23 cellular contexts compared by ENCODE assay signal in genomic region chr1:6471969-6472368, GRCh38. TPM values are rescaled to one million over a fixed set of nuclear protein-coding genes. Genes with fewer than 3 reads are reported as not detected.
DNase-seq lines count a peak whose midpoint lies in the region; ATAC-seq and TF ChIP-seq lines count a peak whose summit lies in the region.
"Had no signal": no experiment of that assay in that cellular context is flagged by ENCODE, and none has a peak within 500 bp of the region (broad histone marks: within the 10 kb centered on the region; RNA-seq: fewer than 3 reads in every experiment).

No MANE protein-coding gene starts in this region.

- WGBS in mammary epithelial cell (ENCODE audit: low coverage, missing lambda C conversion rate): 85% methylated on average over 4 of the region's 7 CpGs
- WGBS in esophagus, 2 donors: 56 to 58% methylated on average over 7 of the region's 7 CpGs

- H3K27me3 ChIP-seq in mammary epithelial cell (ENCODE audit: insufficient read depth, low read length): no peaks in the 10 kb centered on the region
- no peaks in the 10 kb centered on the region for H3K27me3 ChIP-seq in esophagus (ENCODE audit: control insufficient read depth in 1 of 2, insufficient read depth in 2 of 2, low read length in 2 of 2)
- H3K27me3 ChIP-seq in mucosa of stomach (ENCODE audit: control insufficient read depth, insufficient read depth, low read length): peaks cover 3% of the 10 kb centered on the region
- H3K27me3 ChIP-seq in MG63: no peaks in the 10 kb centered on the region
- H3K27me3 ChIP-seq: sigmoid colon had no signal

- peaks cover 13% of the 10 kb centered on the region for H3K4me1 Mint-ChIP-seq in MCF 10A (ENCODE audit: insufficient read depth, unreplicated experiment)
- H3K4me1 Mint-ChIP-seq in naive thymus-derived CD8-positive, alpha-beta T cell: peaks cover 2 to 10% (median 6%) of the 10 kb centered on the region in 4 donors
- H3K4me1 Mint-ChIP-seq: activated CD4-positive, alpha-beta memory T cell treated with anti-CD3 and anti-CD28 coated beads, Interleukin-2, amount 10 ng/mL, durations not matched to agents 7 days and 5 days; mesothelial cell of epicardium had no signal

- H3K79me2 ChIP-seq in mammary epithelial cell (ENCODE audit: insufficient read depth, low read length): no peaks in the 10 kb centered on the region

- no peak overlapping the region for H3K9ac ChIP-seq in mammary epithelial cell (ENCODE audit: insufficient read depth, low read length)
- peak overlapping the region; percentile 76 for H3K9ac ChIP-seq in mucosa of stomach (ENCODE audit: low read length)
- H3K9ac ChIP-seq: BLaER1 treated with 17β-estradiol and CSF1 and Interleukin-3, amounts not matched to agents 10 nM and 100 nM had no signal

- BruUV-seq in MCF 10A (replicated peaks; lab: Mats Ljungman, UMichigan) (no TSS peak), mammary epithelial cell (replicated peaks; lab: Mats Ljungman, UMichigan) (no TSS peak)

- CTCF ChIA-PET in MCF 10A (lab: Yijun Ruan, JAX) (interaction anchor here (0.5 to 2.0 kb wide), 14 partner anchors 12 to 1044 kb away, joined by 3 to 12 read pairs (median 4); partner anchors contain the start of genes NOL9 and TAS1R1), mammary epithelial cell (lab: Charles Lee; ENCODE audit: low non-redundant PET) (no interaction called here)

- H3K27me3 Mint-ChIP-seq in MCF 10A (ENCODE audit: insufficient read depth, unreplicated experiment): no peaks in the 10 kb centered on the region
- peaks cover 0 to 3% (median 0%) of the 10 kb centered on the region in 5 donors for H3K27me3 Mint-ChIP-seq in naive thymus-derived CD8-positive, alpha-beta T cell
- H3K27me3 Mint-ChIP-seq: activated CD4-positive, alpha-beta memory T cell treated with anti-CD3 and anti-CD28 coated beads, Interleukin-2, amount 10 ng/mL, durations not matched to agents 7 days and 5 days; activated naive CD8-positive, alpha-beta T cell had no signal

- DNase-seq in MCF 10A (ENCODE audit: unreplicated experiment) (peak; percentile 84), mammary epithelial cell (no peak), sciatic nerve (ENCODE audit: low spot score) (no peak), MG63 (no peak)
- DNase-seq in naive thymus-derived CD8-positive, alpha-beta T cell: no peak
- DNase-seq: activated CD4-positive, alpha-beta memory T cell treated with anti-CD3 and anti-CD28 coated beads, Interleukin-2, amount 10 ng/mL, durations not matched to agents 7 days and 5 days; activated T-cell treated with anti-CD3 and anti-CD28 coated beads, Interleukin-2, amount 50 U/mL, for 4 hours; NCI-H1694 treated with DMSO at 0.1 percent for 48 hours; NCI-H446 treated with DMSO at 0.1 percent for 48 hours; nucleus accumbens; Right ventricle myocardium superior; sigmoid colon; stimulated activated CD4-positive, alpha-beta T cell treated with anti-CD3 and anti-CD28 coated beads, Interleukin-2, amount 100 ng/mL, for 24 hours; T-helper 1 cell had no signal

- H4K20me1 ChIP-seq in mammary epithelial cell (ENCODE audit: insufficient read depth, low read length): peaks cover 5% of the 10 kb centered on the region

- intact Hi-C loops in MCF 10A (cut with micrococcal nuclease) (no loop called here), mammary epithelial cell (cut with micrococcal nuclease) (no loop called here), sciatic nerve (cut with DNase I) (no loop called here)

- peaks cover 37% of the 10 kb centered on the region for H3K36me3 Mint-ChIP-seq in MCF 10A (ENCODE audit: insufficient read depth, unreplicated experiment)
- no peaks in the 10 kb centered on the region for H3K36me3 Mint-ChIP-seq in naive thymus-derived CD8-positive, alpha-beta T cell
- H3K36me3 Mint-ChIP-seq: activated naive CD8-positive, alpha-beta T cell had no signal

- H3K36me3 ChIP-seq in mammary epithelial cell (ENCODE audit: insufficient read depth, low read length): peaks cover 19% of the 10 kb centered on the region
- H3K36me3 ChIP-seq in esophagus (ENCODE audit: control insufficient read depth in 2 of 2, insufficient read depth in 2 of 2, low read length in 1 of 2): peaks cover 0 to 47% of the 10 kb centered on the region in 2 donors
- H3K36me3 ChIP-seq in mucosa of stomach (ENCODE audit: control insufficient read depth, insufficient read depth, low read length): no peaks in the 10 kb centered on the region
- no peaks in the 10 kb centered on the region for H3K36me3 ChIP-seq in MG63
- H3K36me3 ChIP-seq: BLaER1 treated with 17β-estradiol and CSF1 and Interleukin-3, amounts not matched to agents 10 nM and 100 nM; HAP-1 had no signal

- H3K9me3 ChIP-seq in mammary epithelial cell (replicated peaks; ENCODE audit: insufficient read depth, low read length) (no peaks in the 10 kb centered on the region), esophagus (ENCODE audit: control insufficient read depth in 2 of 2, insufficient read depth in 1 of 2, low read depth in 1 of 2, low read length in 1 of 2) (no peaks in the 10 kb centered on the region), mucosa of stomach (ENCODE audit: control insufficient read depth, low read length) (no peaks in the 10 kb centered on the region), MG63 (no peaks in the 10 kb centered on the region)
- H3K9me3 ChIP-seq: BLaER1 treated with 17β-estradiol and CSF1 and Interleukin-3, amounts not matched to agents 10 nM and 100 nM; esophagus muscularis mucosa; HAP-1; sigmoid colon had no signal

- POLR2A ChIA-PET in MCF 10A (lab: Yijun Ruan, JAX): interaction anchor here (0.7 to 3.2 kb wide), 7 partner anchors 17 to 78 kb away, joined by 3 to 15 read pairs (median 4); partner anchors contain the start of genes ACOT7 and PLEKHG5
- POLR2A ChIA-PET in naive thymus-derived CD8-positive, alpha-beta T cell (lab: Charles Lee): interaction anchor here (1.0 to 2.1 kb wide), 5 partner anchors 9 to 23 kb away, joined by 4 to 16 read pairs (median 5); no protein-coding TSS in a partner anchor

- no peak overlapping the region for H3K4me2 ChIP-seq in mammary epithelial cell (ENCODE audit: insufficient read depth, low read depth, low read length)
- H3K4me2 ChIP-seq: BLaER1 treated with 17β-estradiol and CSF1 and Interleukin-3, amounts not matched to agents 10 nM and 100 nM had no signal

- H3K4me3 Mint-ChIP-seq in MCF 10A (ENCODE audit: unreplicated experiment): peak overlapping the region; percentile 12
- H3K4me3 Mint-ChIP-seq in naive thymus-derived CD8-positive, alpha-beta T cell: no peak overlapping the region
- H3K4me3 Mint-ChIP-seq: activated CD4-positive, alpha-beta memory T cell treated with anti-CD3 and anti-CD28 coated beads, Interleukin-2, amount 10 ng/mL, durations not matched to agents 7 days and 5 days; activated naive CD8-positive, alpha-beta T cell; activated T-cell treated with anti-CD3 and anti-CD28 coated beads, Interleukin-2, amount 50 U/mL, for 4 hours; mesothelial cell of epicardium had no signal

- H2AFZ ChIP-seq in mammary epithelial cell (ENCODE audit: low read depth, low read length): no peak overlapping the region

- no peaks in the 10 kb centered on the region for H3K9me3 Mint-ChIP-seq in MCF 10A (ENCODE audit: unreplicated experiment)
- no peaks in the 10 kb centered on the region for H3K9me3 Mint-ChIP-seq in naive thymus-derived CD8-positive, alpha-beta T cell
- H3K9me3 Mint-ChIP-seq: activated CD4-positive, alpha-beta memory T cell treated with anti-CD3 and anti-CD28 coated beads, Interleukin-2, amount 10 ng/mL, durations not matched to agents 7 days and 5 days; activated T-cell treated with anti-CD3 and anti-CD28 coated beads, Interleukin-2, amount 50 U/mL, for 4 hours; mesothelial cell of epicardium had no signal

- peak overlapping the region; percentile 76 for H3K27ac Mint-ChIP-seq in MCF 10A (ENCODE audit: low read depth, unreplicated experiment)
- H3K27ac Mint-ChIP-seq in naive thymus-derived CD8-positive, alpha-beta T cell: peak overlapping the region in 1 of 10 donors; percentile 53
- H3K27ac Mint-ChIP-seq: activated CD4-positive, alpha-beta memory T cell treated with anti-CD3 and anti-CD28 coated beads, Interleukin-2, amount 10 ng/mL, durations not matched to agents 7 days and 5 days; activated naive CD8-positive, alpha-beta T cell; mesothelial cell of epicardium had no signal

- dilution Hi-C loops in mammary epithelial cell (cut with HindIII; ENCODE audit: low sequenced_read_pairs): no loop called here

- H3K4me1 ChIP-seq in mammary epithelial cell (ENCODE audit: insufficient read depth, low read length) (peaks cover 6% of the 10 kb centered on the region), esophagus (ENCODE audit: control insufficient read depth in 2 of 2, insufficient read depth in 2 of 2, low read length in 1 of 2) (peaks cover 0 to 17% of the 10 kb centered on the region in 2 donors), mucosa of stomach (ENCODE audit: control insufficient read depth, insufficient read depth, low read length) (peaks cover 33% of the 10 kb centered on the region)
- H3K4me1 ChIP-seq: BLaER1 treated with 17β-estradiol and CSF1 and Interleukin-3, amounts not matched to agents 10 nM and 100 nM; HAP-1 had no signal

- no peak for TF ChIP-seq CTCF in MCF 10A (IDR thresholded peaks at IDR 0.05; ENCODE audit: unreplicated experiment)
- TF ChIP-seq CTCF in mammary epithelial cell (conservative IDR thresholded peaks at IDR 0.05 in 1 of 2, IDR thresholded peaks at IDR 0.05 in 1 of 2; ENCODE audit: extremely low read depth in 1 of 2, insufficient read depth in 1 of 2, low read depth in 1 of 2, low read length in 2 of 2): no peak

- H3K27ac ChIP-seq in mammary epithelial cell (ENCODE audit: insufficient read depth, low read depth, low read length) (no peak overlapping the region), esophagus (ENCODE audit: low read depth in 2 of 2, low read length in 1 of 2) (peak overlapping the region; percentile 93 to 98)
- H3K27ac ChIP-seq: BLaER1 treated with 17β-estradiol and CSF1 and Interleukin-3, amounts not matched to agents 10 nM and 100 nM; esophagus muscularis mucosa had no signal

- in situ Hi-C loops in mammary epithelial cell (cut with MboI; ENCODE audit: low sequenced_read_pairs in 2 of 2): no loop called here

- no peak overlapping the region for H3K4me3 ChIP-seq in mammary epithelial cell (replicated peaks in 1 of 3; ENCODE audit: insufficient read depth in 1 of 3, low read depth in 2 of 3, low read length in 3 of 3)
- H3K4me3 ChIP-seq in esophagus (ENCODE audit: low read depth in 1 of 2, low read length in 2 of 2): no peak overlapping the region
- H3K4me3 ChIP-seq in mucosa of stomach (ENCODE audit: low read length): peak overlapping the region; percentile 32
- H3K4me3 ChIP-seq in MG63: no peak overlapping the region
- H3K4me3 ChIP-seq: BLaER1 treated with 17β-estradiol and CSF1 and Interleukin-3, amounts not matched to agents 10 nM and 100 nM; esophagus muscularis mucosa; HAP-1; sigmoid colon had no signal

- ATAC-seq in naive thymus-derived CD8-positive, alpha-beta T cell: no peak
- ATAC-seq in HG03354 (IDR thresholded peaks at IDR 0.05; ENCODE audit: poor library complexity, severe bottlenecking, unreplicated experiment) (no peak), sciatic nerve (no peak)

RNA-seq across cellular contexts. Expression of gene TNFRSF25, which starts 6.0 kb away (rescaled TPM):
- total RNA-seq in MCF 10A (2022): 27.6 and 33.7 TPM in 2 replicates
- total RNA-seq in mammary epithelial cell: 10 to 100 TPM in 1 of 2 donors, 1 to 10 TPM in 1; 6.7 to 60.9 TPM
- 21.0 TPM for polyA plus RNA-seq in mammary epithelial cell
- polyA minus RNA-seq in mammary epithelial cell: 5.8 TPM
- polyA plus RNA-seq in esophagus: 10 to 100 TPM; 23.9 to 53.9 TPM
- total RNA-seq in naive thymus-derived CD8-positive, alpha-beta T cell: 100 to 1,000 TPM; 378 to 381 TPM
- polyA plus RNA-seq in naive thymus-derived CD8-positive, alpha-beta T cell: 10 to 100 TPM in 2 of 3 donors, 1 to 10 TPM in 1; 7.2 to 28.7 (median 10.6) TPM
- 52.0 TPM for total RNA-seq in sciatic nerve
- total RNA-seq in MG63 (2014; rRNA removed; shearing (Covaris generic); ENCODE audit: low replicate concordance): 0.63 TPM in 1 of 2 replicates, not detected in the other

RNA-seq across cellular contexts. Expression of gene PLEKHG5, which starts 19.5 kb away (rescaled TPM):
- 32.3 and 35.9 TPM in 2 replicates for total RNA-seq in MCF 10A (2022)
- 10 to 100 TPM; 19.0 to 88.8 TPM for total RNA-seq in mammary epithelial cell
- polyA plus RNA-seq in mammary epithelial cell: 25.3 TPM
- 20.3 TPM for polyA minus RNA-seq in mammary epithelial cell
- 10 to 100 TPM; 18.5 to 28.0 TPM for polyA plus RNA-seq in esophagus
- total RNA-seq in naive thymus-derived CD8-positive, alpha-beta T cell: 1 to 10 TPM; 6.3 to 7.0 TPM
- polyA plus RNA-seq in naive thymus-derived CD8-positive, alpha-beta T cell: 1 to 10 TPM in 1 of 3 donors, under 1 TPM in 2; 0.57 to 1.4 (median 0.59) TPM
- 77.7 TPM for total RNA-seq in sciatic nerve
- total RNA-seq in MG63 (2014; rRNA removed; shearing (Covaris generic); ENCODE audit: low replicate concordance): 0.02 and 1.2 TPM in 2 replicates

RNA-seq across cellular contexts. Expression of gene ESPN, which starts 47.4 kb away (rescaled TPM):
- total RNA-seq in MCF 10A (2022): 0.68 TPM in 1 of 2 replicates, not detected in the other
- 1 to 10 TPM; 2.4 to 2.5 TPM for total RNA-seq in mammary epithelial cell
- polyA plus RNA-seq in mammary epithelial cell: 0.27 TPM
- polyA minus RNA-seq in mammary epithelial cell: not detected
- polyA plus RNA-seq in esophagus: 10 to 100 TPM; 21.6 to 46.5 TPM
- total RNA-seq in naive thymus-derived CD8-positive, alpha-beta T cell: 1 to 10 TPM; 2.3 to 2.4 TPM
- under 1 TPM; 0.12 to 0.81 (median 0.15) TPM for polyA plus RNA-seq in naive thymus-derived CD8-positive, alpha-beta T cell
- total RNA-seq in sciatic nerve: 14.4 TPM
- total RNA-seq in MG63 (2014; rRNA removed; shearing (Covaris generic); ENCODE audit: low replicate concordance): not detected in 2 replicates
- total RNA-seq: HT1080 had no signal

RNA-seq across cellular contexts. Expression of gene HES2, which starts 52.2 kb away (rescaled TPM):
- total RNA-seq in MCF 10A (2022) (5.0 and 7.6 TPM in 2 replicates), mammary epithelial cell (10 to 100 TPM; 54.3 to 70.8 TPM), sciatic nerve (not detected)
- polyA plus RNA-seq in mammary epithelial cell (29.0 TPM), esophagus (10 to 100 TPM; 34.2 to 34.3 TPM)
- polyA minus RNA-seq in mammary epithelial cell: 21.4 TPM
- total RNA-seq in naive thymus-derived CD8-positive, alpha-beta T cell: not detected
- polyA plus RNA-seq in naive thymus-derived CD8-positive, alpha-beta T cell: not detected
- total RNA-seq in MG63 (2014; rRNA removed; shearing (Covaris generic); ENCODE audit: low replicate concordance): 0.59 TPM in 1 of 2 replicates, not detected in the other
- total RNA-seq: activated T-cell treated with anti-CD3 and anti-CD28 coated beads, Interleukin-2, amount 50 U/mL, for 4 hours; esophagus muscularis mucosa; Right ventricle myocardium superior; sigmoid colon had no signal
